Comparison of ENCODE assay signal across 1 cellular context in the genomic region with DNA sequence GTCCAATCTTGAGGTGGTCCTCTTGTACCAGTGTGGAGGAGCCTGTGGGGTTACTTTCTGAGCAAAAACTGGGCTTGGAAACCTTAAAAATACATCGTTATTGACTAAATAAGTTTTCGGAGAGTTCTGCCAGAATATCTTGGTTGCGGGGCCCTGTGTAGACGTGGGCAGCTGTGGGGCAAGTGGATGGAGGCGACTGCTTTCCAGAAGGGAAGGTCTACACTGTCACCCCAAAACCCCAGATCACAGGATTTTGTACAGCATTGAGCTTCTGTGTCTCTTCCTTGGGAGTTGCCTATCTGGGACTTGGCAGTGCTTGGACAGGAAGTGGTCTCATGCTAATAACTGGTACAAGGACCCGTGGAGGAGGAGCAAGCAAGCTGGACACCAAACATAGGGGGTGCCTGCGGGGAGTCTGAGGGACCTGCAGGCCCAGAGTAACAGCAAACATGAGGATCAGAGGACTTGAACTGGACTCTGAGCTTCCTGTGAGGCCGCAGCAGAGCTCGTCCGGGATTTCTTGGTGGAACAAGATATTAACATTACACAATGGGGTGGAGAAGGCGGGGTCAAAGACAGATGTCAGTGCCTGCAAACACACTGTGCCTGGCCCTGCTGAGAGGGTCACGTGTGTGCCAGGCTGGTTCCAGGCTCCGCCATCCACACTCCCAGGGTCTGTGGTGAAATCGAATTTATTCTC.
A peak's percentile ranks its signal among the peaks of the same experiment; 100 is the strongest.
TF ChIP-seq lines count a peak whose summit lies in the region.

No MANE protein-coding gene starts in this region.

TF ChIP-seq in HepG2, 621 proteins besides CTCF, POLR2A, EP300 and RAD21 (continued from another document and continues in another):
- TF ChIP-seq, protein P1, sequence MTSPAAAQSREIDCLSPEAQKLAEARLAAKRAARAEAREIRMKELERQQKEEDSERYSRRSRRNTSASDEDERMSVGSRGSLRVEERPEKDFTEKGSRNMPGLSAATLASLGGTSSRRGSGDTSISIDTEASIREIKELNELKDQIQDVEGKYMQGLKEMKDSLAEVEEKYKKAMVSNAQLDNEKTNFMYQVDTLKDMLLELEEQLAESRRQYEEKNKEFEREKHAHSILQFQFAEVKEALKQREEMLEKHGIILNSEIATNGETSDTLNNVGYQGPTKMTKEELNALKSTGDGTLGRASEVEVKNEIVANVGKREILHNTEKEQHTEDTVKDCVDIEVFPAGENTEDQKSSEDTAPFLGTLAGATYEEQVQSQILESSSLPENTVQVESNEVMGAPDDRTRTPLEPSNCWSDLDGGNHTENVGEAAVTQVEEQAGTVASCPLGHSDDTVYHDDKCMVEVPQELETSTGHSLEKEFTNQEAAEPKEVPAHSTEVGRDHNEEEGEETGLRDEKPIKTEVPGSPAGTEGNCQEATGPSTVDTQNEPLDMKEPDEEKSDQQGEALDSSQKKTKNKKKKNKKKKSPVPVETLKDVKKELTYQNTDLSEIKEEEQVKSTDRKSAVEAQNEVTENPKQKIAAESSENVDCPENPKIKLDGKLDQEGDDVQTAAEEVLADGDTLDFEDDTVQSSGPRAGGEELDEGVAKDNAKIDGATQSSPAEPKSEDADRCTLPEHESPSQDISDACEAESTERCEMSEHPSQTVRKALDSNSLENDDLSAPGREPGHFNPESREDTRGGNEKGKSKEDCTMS (CRISPR knock-in tag; conservative IDR thresholded peaks at IDR 0.05) = no peak
- TF ChIP-seq MIER2 (CRISPR knock-in tag; IDR thresholded peaks at IDR 0.05) = peak; percentile 82
- TF ChIP-seq, protein P2, sequence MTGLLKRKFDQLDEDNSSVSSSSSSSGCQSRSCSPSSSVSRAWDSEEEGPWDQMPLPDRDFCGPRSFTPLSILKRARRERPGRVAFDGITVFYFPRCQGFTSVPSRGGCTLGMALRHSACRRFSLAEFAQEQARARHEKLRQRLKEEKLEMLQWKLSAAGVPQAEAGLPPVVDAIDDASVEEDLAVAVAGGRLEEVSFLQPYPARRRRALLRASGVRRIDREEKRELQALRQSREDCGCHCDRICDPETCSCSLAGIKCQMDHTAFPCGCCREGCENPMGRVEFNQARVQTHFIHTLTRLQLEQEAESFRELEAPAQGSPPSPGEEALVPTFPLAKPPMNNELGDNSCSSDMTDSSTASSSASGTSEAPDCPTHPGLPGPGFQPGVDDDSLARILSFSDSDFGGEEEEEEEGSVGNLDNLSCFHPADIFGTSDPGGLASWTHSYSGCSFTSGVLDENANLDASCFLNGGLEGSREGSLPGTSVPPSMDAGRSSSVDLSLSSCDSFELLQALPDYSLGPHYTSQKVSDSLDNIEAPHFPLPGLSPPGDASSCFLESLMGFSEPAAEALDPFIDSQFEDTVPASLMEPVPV (CRISPR knock-in tag; IDR thresholded peaks at IDR 0.05) = no peak
- peak; percentile 94 for TF ChIP-seq RXRB (CRISPR knock-in tag; IDR thresholded peaks at IDR 0.05; ENCODE audit: borderline replicate concordance)
- no peak for TF ChIP-seq RBAK (CRISPR knock-in tag; IDR thresholded peaks at IDR 0.05)
- TF ChIP-seq NFE2 (CRISPR knock-in tag; IDR thresholded peaks at IDR 0.05) = no peak
- TF ChIP-seq, protein P3, sequence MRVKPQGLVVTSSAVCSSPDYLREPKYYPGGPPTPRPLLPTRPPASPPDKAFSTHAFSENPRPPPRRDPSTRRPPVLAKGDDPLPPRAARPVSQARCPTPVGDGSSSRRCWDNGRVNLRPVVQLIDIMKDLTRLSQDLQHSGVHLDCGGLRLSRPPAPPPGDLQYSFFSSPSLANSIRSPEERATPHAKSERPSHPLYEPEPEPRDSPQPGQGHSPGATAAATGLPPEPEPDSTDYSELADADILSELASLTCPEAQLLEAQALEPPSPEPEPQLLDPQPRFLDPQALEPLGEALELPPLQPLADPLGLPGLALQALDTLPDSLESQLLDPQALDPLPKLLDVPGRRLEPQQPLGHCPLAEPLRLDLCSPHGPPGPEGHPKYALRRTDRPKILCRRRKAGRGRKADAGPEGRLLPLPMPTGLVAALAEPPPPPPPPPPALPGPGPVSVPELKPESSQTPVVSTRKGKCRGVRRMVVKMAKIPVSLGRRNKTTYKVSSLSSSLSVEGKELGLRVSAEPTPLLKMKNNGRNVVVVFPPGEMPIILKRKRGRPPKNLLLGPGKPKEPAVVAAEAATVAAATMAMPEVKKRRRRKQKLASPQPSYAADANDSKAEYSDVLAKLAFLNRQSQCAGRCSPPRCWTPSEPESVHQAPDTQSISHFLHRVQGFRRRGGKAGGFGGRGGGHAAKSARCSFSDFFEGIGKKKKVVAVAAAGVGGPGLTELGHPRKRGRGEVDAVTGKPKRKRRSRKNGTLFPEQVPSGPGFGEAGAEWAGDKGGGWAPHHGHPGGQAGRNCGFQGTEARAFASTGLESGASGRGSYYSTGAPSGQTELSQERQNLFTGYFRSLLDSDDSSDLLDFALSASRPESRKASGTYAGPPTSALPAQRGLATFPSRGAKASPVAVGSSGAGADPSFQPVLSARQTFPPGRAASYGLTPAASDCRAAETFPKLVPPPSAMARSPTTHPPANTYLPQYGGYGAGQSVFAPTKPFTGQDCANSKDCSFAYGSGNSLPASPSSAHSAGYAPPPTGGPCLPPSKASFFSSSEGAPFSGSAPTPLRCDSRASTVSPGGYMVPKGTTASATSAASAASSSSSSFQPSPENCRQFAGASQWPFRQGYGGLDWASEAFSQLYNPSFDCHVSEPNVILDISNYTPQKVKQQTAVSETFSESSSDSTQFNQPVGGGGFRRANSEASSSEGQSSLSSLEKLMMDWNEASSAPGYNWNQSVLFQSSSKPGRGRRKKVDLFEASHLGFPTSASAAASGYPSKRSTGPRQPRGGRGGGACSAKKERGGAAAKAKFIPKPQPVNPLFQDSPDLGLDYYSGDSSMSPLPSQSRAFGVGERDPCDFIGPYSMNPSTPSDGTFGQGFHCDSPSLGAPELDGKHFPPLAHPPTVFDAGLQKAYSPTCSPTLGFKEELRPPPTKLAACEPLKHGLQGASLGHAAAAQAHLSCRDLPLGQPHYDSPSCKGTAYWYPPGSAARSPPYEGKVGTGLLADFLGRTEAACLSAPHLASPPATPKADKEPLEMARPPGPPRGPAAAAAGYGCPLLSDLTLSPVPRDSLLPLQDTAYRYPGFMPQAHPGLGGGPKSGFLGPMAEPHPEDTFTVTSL (CRISPR knock-in tag; IDR thresholded peaks at IDR 0.05; ENCODE audit: borderline replicate concordance) = peak; percentile 98
- no peak; the same call in 1 of the 2 replicates for TF ChIP-seq ZNF20 (CRISPR knock-in tag; IDR thresholded peaks at IDR 0.05)
- TF ChIP-seq MYNN (CRISPR knock-in tag; IDR thresholded peaks at IDR 0.05; ENCODE audit: low read depth) = no peak
- TF ChIP-seq NR2F2 (IDR thresholded peaks at IDR 0.05; ENCODE audit: borderline replicate concordance, low read depth) = peak; percentile 70
- no peak for TF ChIP-seq SCMH1 (CRISPR knock-in tag; IDR thresholded peaks at IDR 0.05; ENCODE audit: borderline replicate concordance)
- no peak for TF ChIP-seq ZNF33B (CRISPR knock-in tag; IDR thresholded peaks at IDR 0.05)
- TF ChIP-seq AGO1 (IDR thresholded peaks at IDR 0.05; ENCODE audit: low read depth, low read length, poor library complexity, severe bottlenecking) = no peak
- TF ChIP-seq, protein P4, sequence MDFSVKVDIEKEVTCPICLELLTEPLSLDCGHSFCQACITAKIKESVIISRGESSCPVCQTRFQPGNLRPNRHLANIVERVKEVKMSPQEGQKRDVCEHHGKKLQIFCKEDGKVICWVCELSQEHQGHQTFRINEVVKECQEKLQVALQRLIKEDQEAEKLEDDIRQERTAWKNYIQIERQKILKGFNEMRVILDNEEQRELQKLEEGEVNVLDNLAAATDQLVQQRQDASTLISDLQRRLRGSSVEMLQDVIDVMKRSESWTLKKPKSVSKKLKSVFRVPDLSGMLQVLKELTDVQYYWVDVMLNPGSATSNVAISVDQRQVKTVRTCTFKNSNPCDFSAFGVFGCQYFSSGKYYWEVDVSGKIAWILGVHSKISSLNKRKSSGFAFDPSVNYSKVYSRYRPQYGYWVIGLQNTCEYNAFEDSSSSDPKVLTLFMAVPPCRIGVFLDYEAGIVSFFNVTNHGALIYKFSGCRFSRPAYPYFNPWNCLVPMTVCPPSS (IDR thresholded peaks at IDR 0.05) = no peak
- no peak for TF ChIP-seq ZNF343 (CRISPR knock-in tag; IDR thresholded peaks at IDR 0.05)
- TF ChIP-seq MAFG (CRISPR knock-in tag; IDR thresholded peaks at IDR 0.05) = no peak
- TF ChIP-seq, protein P5, sequence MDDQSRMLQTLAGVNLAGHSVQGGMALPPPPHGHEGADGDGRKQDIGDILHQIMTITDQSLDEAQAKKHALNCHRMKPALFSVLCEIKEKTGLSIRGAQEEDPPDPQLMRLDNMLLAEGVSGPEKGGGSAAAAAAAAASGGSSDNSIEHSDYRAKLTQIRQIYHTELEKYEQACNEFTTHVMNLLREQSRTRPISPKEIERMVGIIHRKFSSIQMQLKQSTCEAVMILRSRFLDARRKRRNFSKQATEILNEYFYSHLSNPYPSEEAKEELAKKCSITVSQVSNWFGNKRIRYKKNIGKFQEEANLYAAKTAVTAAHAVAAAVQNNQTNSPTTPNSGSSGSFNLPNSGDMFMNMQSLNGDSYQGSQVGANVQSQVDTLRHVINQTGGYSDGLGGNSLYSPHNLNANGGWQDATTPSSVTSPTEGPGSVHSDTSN (CRISPR knock-in tag; IDR thresholded peaks at IDR 0.05; ENCODE audit: borderline replicate concordance) = no peak
- TF ChIP-seq CBFB (CRISPR knock-in tag; IDR thresholded peaks at IDR 0.05) = no peak
- 0 out of 2 replicates have a peak, but pooled peaks have one; percentile 76 for TF ChIP-seq ZNF567 (CRISPR knock-in tag; IDR thresholded peaks at IDR 0.05; ENCODE audit: borderline replicate concordance)
- TF ChIP-seq KLF15 (CRISPR knock-in tag; IDR thresholded peaks at IDR 0.05; ENCODE audit: borderline replicate concordance) = no peak
- TF ChIP-seq ZSCAN21 (CRISPR knock-in tag; IDR thresholded peaks at IDR 0.05; ENCODE audit: borderline replicate concordance) = peak; percentile 45; the same call in 1 of the 2 replicates
- TF ChIP-seq, protein P6, sequence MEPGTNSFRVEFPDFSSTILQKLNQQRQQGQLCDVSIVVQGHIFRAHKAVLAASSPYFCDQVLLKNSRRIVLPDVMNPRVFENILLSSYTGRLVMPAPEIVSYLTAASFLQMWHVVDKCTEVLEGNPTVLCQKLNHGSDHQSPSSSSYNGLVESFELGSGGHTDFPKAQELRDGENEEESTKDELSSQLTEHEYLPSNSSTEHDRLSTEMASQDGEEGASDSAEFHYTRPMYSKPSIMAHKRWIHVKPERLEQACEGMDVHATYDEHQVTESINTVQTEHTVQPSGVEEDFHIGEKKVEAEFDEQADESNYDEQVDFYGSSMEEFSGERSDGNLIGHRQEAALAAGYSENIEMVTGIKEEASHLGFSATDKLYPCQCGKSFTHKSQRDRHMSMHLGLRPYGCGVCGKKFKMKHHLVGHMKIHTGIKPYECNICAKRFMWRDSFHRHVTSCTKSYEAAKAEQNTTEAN (CRISPR knock-in tag; conservative IDR thresholded peaks at IDR 0.05) = 0 out of 2 replicates have a peak, but pooled peaks have one; percentile 13
- no peak for TF ChIP-seq ZNF850 (CRISPR knock-in tag; conservative IDR thresholded peaks at IDR 0.05)
- TF ChIP-seq SIX1 (CRISPR knock-in tag; IDR thresholded peaks at IDR 0.05; ENCODE audit: borderline replicate concordance) = peak; percentile 85
- peak; percentile 89 for TF ChIP-seq ZNF335 (CRISPR knock-in tag; IDR thresholded peaks at IDR 0.05)
- TF ChIP-seq ZNF292 (CRISPR knock-in tag; IDR thresholded peaks at IDR 0.05; ENCODE audit: borderline replicate concordance, low read depth) = peak; percentile 96
- no peak for TF ChIP-seq ZNF34 (CRISPR knock-in tag; IDR thresholded peaks at IDR 0.05; ENCODE audit: borderline replicate concordance)
- TF ChIP-seq RARA (CRISPR knock-in tag; IDR thresholded peaks at IDR 0.05) = peak; percentile 93
- peak; percentile 39; the same call in 1 of the 2 replicates for TF ChIP-seq PHF8 (CRISPR knock-in tag; IDR thresholded peaks at IDR 0.05)
- no peak; the same call in 1 of the 2 replicates for TF ChIP-seq RFXANK (CRISPR knock-in tag; IDR thresholded peaks at IDR 0.05)
- TF ChIP-seq HOXD1 (CRISPR knock-in tag; IDR thresholded peaks at IDR 0.05) = 0 out of 2 replicates have a peak, but pooled peaks have one; percentile 24
- no peak for TF ChIP-seq CCAR2 (optimal IDR thresholded peaks at IDR 0.05; ENCODE audit: low read depth, low read length)
- no peak; the same call in 1 of the 2 replicates for TF ChIP-seq ZC3H13 (CRISPR knock-in tag; IDR thresholded peaks at IDR 0.05)
- TF ChIP-seq, protein P7, sequence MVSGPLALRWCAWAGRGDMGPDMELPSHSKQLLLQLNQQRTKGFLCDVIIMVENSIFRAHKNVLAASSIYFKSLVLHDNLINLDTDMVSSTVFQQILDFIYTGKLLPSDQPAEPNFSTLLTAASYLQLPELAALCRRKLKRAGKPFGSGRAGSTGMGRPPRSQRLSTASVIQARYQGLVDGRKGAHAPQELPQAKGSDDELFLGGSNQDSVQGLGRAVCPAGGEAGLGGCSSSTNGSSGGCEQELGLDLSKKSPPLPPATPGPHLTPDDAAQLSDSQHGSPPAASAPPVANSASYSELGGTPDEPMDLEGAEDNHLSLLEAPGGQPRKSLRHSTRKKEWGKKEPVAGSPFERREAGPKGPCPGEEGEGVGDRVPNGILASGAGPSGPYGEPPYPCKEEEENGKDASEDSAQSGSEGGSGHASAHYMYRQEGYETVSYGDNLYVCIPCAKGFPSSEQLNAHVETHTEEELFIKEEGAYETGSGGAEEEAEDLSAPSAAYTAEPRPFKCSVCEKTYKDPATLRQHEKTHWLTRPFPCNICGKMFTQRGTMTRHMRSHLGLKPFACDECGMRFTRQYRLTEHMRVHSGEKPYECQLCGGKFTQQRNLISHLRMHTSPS (CRISPR knock-in tag; IDR thresholded peaks at IDR 0.05; ENCODE audit: low read depth) = peak; percentile 91
- TF ChIP-seq, protein P8, sequence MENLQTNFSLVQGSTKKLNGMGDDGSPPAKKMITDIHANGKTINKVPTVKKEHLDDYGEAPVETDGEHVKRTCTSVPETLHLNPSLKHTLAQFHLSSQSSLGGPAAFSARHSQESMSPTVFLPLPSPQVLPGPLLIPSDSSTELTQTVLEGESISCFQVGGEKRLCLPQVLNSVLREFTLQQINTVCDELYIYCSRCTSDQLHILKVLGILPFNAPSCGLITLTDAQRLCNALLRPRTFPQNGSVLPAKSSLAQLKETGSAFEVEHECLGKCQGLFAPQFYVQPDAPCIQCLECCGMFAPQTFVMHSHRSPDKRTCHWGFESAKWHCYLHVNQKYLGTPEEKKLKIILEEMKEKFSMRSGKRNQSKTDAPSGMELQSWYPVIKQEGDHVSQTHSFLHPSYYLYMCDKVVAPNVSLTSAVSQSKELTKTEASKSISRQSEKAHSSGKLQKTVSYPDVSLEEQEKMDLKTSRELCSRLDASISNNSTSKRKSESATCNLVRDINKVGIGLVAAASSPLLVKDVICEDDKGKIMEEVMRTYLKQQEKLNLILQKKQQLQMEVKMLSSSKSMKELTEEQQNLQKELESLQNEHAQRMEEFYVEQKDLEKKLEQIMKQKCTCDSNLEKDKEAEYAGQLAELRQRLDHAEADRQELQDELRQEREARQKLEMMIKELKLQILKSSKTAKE (CRISPR knock-in tag; IDR thresholded peaks at IDR 0.05; ENCODE audit: borderline replicate concordance) = peak; percentile 75; the same call in 1 of the 2 replicates
- no peak for TF ChIP-seq MTA3 (CRISPR knock-in tag; IDR thresholded peaks at IDR 0.05)
